8 cellular contexts compared by ENCODE assay signal in genomic region chr4:127632420-127633403, GRCh38. TPM values are rescaled to one million over a fixed set of nuclear protein-coding genes. Genes with fewer than 3 reads are reported as not detected.
DNase-seq lines count a peak whose midpoint lies in the region; FAIRE-seq and TF ChIP-seq lines count a peak whose summit lies in the region.

Gene INTU (plus strand): TSS chr4:127632957. CDS start chr4:127633035, 78 bp downstream.

- TF ChIP-seq CTCF in bronchial epithelial cell (IDR thresholded peaks at IDR 0.05; ENCODE audit: insufficient read depth, low read length, severe bottlenecking) (no peak), retinal pigment epithelial cell (conservative IDR thresholded peaks at IDR 0.05; ENCODE audit: low read depth, low read length) (no peak)

- DNase-seq in H7 (peak; percentile 73), LHCN-M2 (ENCODE audit: low read depth) (peak; percentile 94), SIG-M5 treated with dmso at 0.1 percent for 504 hours (lab: John Stamatoyannopoulos, UW; ENCODE audit: unreplicated experiment) (peak; percentile 90), bronchial epithelial cell (ENCODE audit: low read depth) (peak; percentile 96), retinal pigment epithelial cell (ENCODE audit: low read depth) (peak; percentile 92)
- DNase-seq in stimulated activated naive CD4-positive, alpha-beta T cell treated with Interleukin-2 at 50 U/mL for 16 hours (lab: John Stamatoyannopoulos, UW), result no peak

- no peaks in the 10 kb centered on the region for H3K9me3 ChIP-seq in iPS-18c (ENCODE audit: control insufficient read depth, insufficient read depth, low read length)

- peak within 1 kb of the TSS; percentile 72 for H3K4me3 ChIP-seq in H7 (ENCODE audit: insufficient read depth, low read depth, low read length)
- peak within 1 kb of the TSS; percentile 61 for H3K4me3 ChIP-seq in bronchial epithelial cell (ENCODE audit: low read depth, low read length)
- peak within 1 kb of the TSS; percentile 78 for H3K4me3 ChIP-seq in iPS-18c (ENCODE audit: insufficient read depth, low read depth, low read length)
- peak within 1 kb of the TSS; percentile 81 for H3K4me3 ChIP-seq in retinal pigment epithelial cell (ENCODE audit: low read length)

- FAIRE-seq in G401.6 (lab: Jason Lieb, UNC) (peak; percentile 98), bronchial epithelial cell (lab: Jason Lieb, UNC) (peak; percentile 79)

- H3K36me3 ChIP-seq in H7 (replicated peaks; ENCODE audit: control insufficient read depth, insufficient read depth, low read length), result no peaks in the 10 kb centered on the region
- H3K36me3 ChIP-seq in bronchial epithelial cell (ENCODE audit: control insufficient read depth, insufficient read depth, low read length), result no peaks in the 10 kb centered on the region

- H3K27me3 ChIP-seq in H7 (ENCODE audit: control insufficient read depth, insufficient read depth, low read length) (no peaks in the 10 kb centered on the region), bronchial epithelial cell (ENCODE audit: control insufficient read depth, insufficient read depth, low read length) (no peaks in the 10 kb centered on the region)

RNA-seq across cellular contexts. Expression of gene INTU, which starts in this region (rescaled TPM):
- total RNA-seq in H7 (2014; rRNA removed; shearing (Covaris generic)), result 10.3 and 11.8 TPM in 2 replicates
- total RNA-seq in LHCN-M2 (2014; rRNA removed), result 4.0 and 5.3 TPM in 2 replicates
- polyA plus RNA-seq in LHCN-M2 (2012), result 1.1 TPM
- 3.9 and 6.7 TPM in 2 replicates for total RNA-seq in bronchial epithelial cell
